In genomic region chr11:34576331-34576730, GRCh38 we compare ENCODE assay signal across 23 cellular contexts. TPM values are rescaled to one million over a fixed set of nuclear protein-coding genes. Genes with fewer than 3 reads are reported as not detected.
DNase-seq lines count a peak whose midpoint lies in the region; ATAC-seq and TF ChIP-seq lines count a peak whose summit lies in the region.
"Had no signal": no experiment of that assay in that cellular context is flagged by ENCODE, and none has a peak within 500 bp of the region (broad histone marks: within the 10 kb centered on the region; RNA-seq: fewer than 3 reads in every experiment).

No MANE protein-coding gene starts in this region.

- H3K23ac ChIP-seq in IMR-90 (ENCODE audit: low read depth, low read length), result no peak overlapping the region

- dilution Hi-C loops in IMR-90 (cut with HindIII; ENCODE audit: low sequenced_read_pairs, unreplicated experiment), result no loop called here

- H3K27ac ChIP-seq in IMR-90 (ENCODE audit: insufficient read depth, low read length) (no peak overlapping the region), esophagus muscularis mucosa (replicated peaks in 1 of 4) (no peak overlapping the region)
- H3K27ac ChIP-seq: A549; BLaER1 treated with 17β-estradiol and CSF1 and Interleukin-3, amounts not matched to agents 10 nM and 100 nM had no signal

- ATAC-seq in IMR-90 (ENCODE audit: low read depth), result no peak
- no peak for ATAC-seq in HG03521 (IDR thresholded peaks at IDR 0.05; ENCODE audit: unreplicated experiment)
- ATAC-seq: A549, GM12878, GM23338, HCT116 had no signal

- in situ Hi-C loops in IMR-90 (cut with MboI; ENCODE audit: low sequenced_read_pairs), result loop anchor here (25.0 kb wide), 1 partner anchor 586 kb away; no protein-coding TSS in a partner anchor

- BruUV-seq in IMR-90 (replicated peaks; lab: Mats Ljungman, UMichigan), result no TSS peak

- H3K4me3 ChIP-seq in IMR-90 (ENCODE audit: insufficient read depth, low read depth, low read length) (no peak overlapping the region), esophagus muscularis mucosa (no peak overlapping the region)
- H3K4me3 ChIP-seq: A549; BLaER1 treated with 17β-estradiol and CSF1 and Interleukin-3, amounts not matched to agents 10 nM and 100 nM; GM12878; GM23338 had no signal

- H3K4ac ChIP-seq in IMR-90 (ENCODE audit: low read depth, low read length), result no peak overlapping the region

- POLR2A ChIA-PET in IMR-90 (lab: Charles Lee; ENCODE audit: unreplicated experiment), result no interaction called here

- CTCF ChIA-PET in IMR-90 (lab: Yijun Ruan, JAX), result interaction anchor here (0.9 kb wide), 1 partner anchor 10 kb away, joined by 3 read pairs; no protein-coding TSS in a partner anchor

- TF ChIP-seq EP300 in esophagus muscularis mucosa (IDR thresholded peaks at IDR 0.05), result no peak

- H3K9ac ChIP-seq in IMR-90 (ENCODE audit: low read depth, low read length), result no peak overlapping the region
- H3K9ac ChIP-seq: BLaER1 treated with 17β-estradiol and CSF1 and Interleukin-3, amounts not matched to agents 10 nM and 100 nM had no signal

- no peak overlapping the region for H3K4me2 ChIP-seq in IMR-90 (ENCODE audit: low read depth, low read length)
- H3K4me2 ChIP-seq: A549; BLaER1 treated with 17β-estradiol and CSF1 and Interleukin-3, amounts not matched to agents 10 nM and 100 nM; GM23338 had no signal

- H2BK15ac ChIP-seq in IMR-90 (ENCODE audit: low read depth, low read length), result no peak overlapping the region

- no peak overlapping the region for H2BK20ac ChIP-seq in IMR-90 (ENCODE audit: low read depth, low read length)

- H3K79me1 ChIP-seq in IMR-90 (ENCODE audit: low read depth in 1 of 2, low read length in 2 of 2), result no peaks in the 10 kb centered on the region

- no peak overlapping the region for H4K91ac ChIP-seq in IMR-90 (ENCODE audit: insufficient read depth, low read depth, low read length)

- no peak overlapping the region for H2AK5ac ChIP-seq in IMR-90 (ENCODE audit: low read depth, low read length)

- TF ChIP-seq POLR2A in IMR-90 (IDR thresholded peaks at IDR 0.05; ENCODE audit: low read depth, low read length) (no peak), esophagus muscularis mucosa (IDR thresholded peaks at IDR 0.05; ENCODE audit: low read depth) (no peak)

- no peak overlapping the region for H2BK5ac ChIP-seq in IMR-90 (ENCODE audit: low read depth, low read length, poor library complexity, severe bottlenecking)

- no peak for TF ChIP-seq RAD21 in IMR-90 (IDR thresholded peaks at IDR 0.05; ENCODE audit: low read length)

- H4K8ac ChIP-seq in IMR-90 (ENCODE audit: low read depth in 2 of 2, low read length in 2 of 2), result no peak overlapping the region

- intact Hi-C loops in IMR-90 (cut with micrococcal nuclease), result no loop called here
- intact Hi-C loops in esophagus muscularis mucosa (cut with DNase I), result no loop called here

- no CpG with 5 or more reads among the region's 3 CpGs for WGBS in IMR-90 (ENCODE audit: extremely low coverage in 2 of 2, insufficient read length in 1 of 2), 2 experiments
- WGBS in esophagus muscularis mucosa, result 86% methylated on average over 3 of the region's 3 CpGs

- H3K9me3 ChIP-seq in IMR-90 (ENCODE audit: control insufficient read depth, insufficient read depth, low read length), result no peaks in the 10 kb centered on the region
- H3K9me3 ChIP-seq in esophagus muscularis mucosa, result no peaks in the 10 kb centered on the region
- H3K9me3 ChIP-seq: A549; BE2C; BLaER1 treated with 17β-estradiol and CSF1 and Interleukin-3, amounts not matched to agents 10 nM and 100 nM had no signal

- no peaks in the 10 kb centered on the region for H3K4me1 ChIP-seq in IMR-90 (ENCODE audit: control insufficient read depth, insufficient read depth, low read length)
- no peaks in the 10 kb centered on the region for H3K4me1 ChIP-seq in esophagus muscularis mucosa
- H3K4me1 ChIP-seq: A549; BE2C; BLaER1 treated with 17β-estradiol and CSF1 and Interleukin-3, amounts not matched to agents 10 nM and 100 nM had no signal

- no peaks in the 10 kb centered on the region for H3K9me1 ChIP-seq in IMR-90 (ENCODE audit: insufficient read depth, low read length)

- peaks cover 45% of the 10 kb centered on the region for H3K27me3 ChIP-seq in IMR-90 (ENCODE audit: control insufficient read depth, insufficient read depth, low read length)
- H3K27me3 ChIP-seq in esophagus muscularis mucosa, result peaks cover 0 to 31% (median 0%) of the 10 kb centered on the region in 4 donors
- H3K27me3 ChIP-seq: BLaER1 treated with 17β-estradiol and CSF1 and Interleukin-3, amounts not matched to agents 10 nM and 100 nM had no signal

- no peak overlapping the region for H3K14ac ChIP-seq in IMR-90 (replicated peaks; ENCODE audit: low read depth, low read length)

- H2AFZ ChIP-seq in IMR-90 (replicated peaks; ENCODE audit: low read length, poor library complexity), result no peak overlapping the region
- H2AFZ ChIP-seq: GM23338 had no signal

- no peak overlapping the region for H2AK9ac ChIP-seq in IMR-90 (replicated peaks; ENCODE audit: low read depth, low read length, poor library complexity)

- H4K5ac ChIP-seq in IMR-90 (ENCODE audit: low read depth, low read length), result no peak overlapping the region

- H3K18ac ChIP-seq in IMR-90 (ENCODE audit: low read depth, low read length), result no peak overlapping the region

- TF ChIP-seq CTCF in IMR-90 (conservative IDR thresholded peaks at IDR 0.05; ENCODE audit: low read depth, low read length) (no peak), esophagus muscularis mucosa (IDR thresholded peaks at IDR 0.05) (no peak)

- no peaks in the 10 kb centered on the region for H4K20me1 ChIP-seq in IMR-90 (ENCODE audit: insufficient read depth, low read length)
- H4K20me1 ChIP-seq: BLaER1 treated with 17β-estradiol and CSF1 and Interleukin-3, amounts not matched to agents 10 nM and 100 nM had no signal

- no peaks in the 10 kb centered on the region for H3K36me3 ChIP-seq in IMR-90 (ENCODE audit: control insufficient read depth, insufficient read depth, low read length)
- H3K36me3 ChIP-seq in esophagus muscularis mucosa, result no peaks in the 10 kb centered on the region
- H3K36me3 ChIP-seq: BE2C; BLaER1 treated with 17β-estradiol and CSF1 and Interleukin-3, amounts not matched to agents 10 nM and 100 nM had no signal

- H3K56ac ChIP-seq in IMR-90 (ENCODE audit: extremely low read depth, insufficient read depth, low read length), result no peak overlapping the region

- DNase-seq in IMR-90 (peak; percentile 11), amniotic epithelial cell (ENCODE audit: low read depth) (peak; percentile 43), esophagus muscularis mucosa (ENCODE audit: extremely low spot score) (peak; percentile 14), cerebellar cortex (ENCODE audit: low spot score) (no peak)
- no peak for DNase-seq in activated T-cell treated with anti-CD3 and anti-CD28 coated beads, Interleukin-2, amount 50 U/mL, for 1 hour
- DNase-seq: 8988T; ACHN; AML-193; BE2C; CD4-positive, alpha-beta T cell; CD8-positive, alpha-beta memory T cell; DMS 273 treated with DMSO at 0.1 percent for 48 hours; DMS79; EL; GDM1; H9 had no signal

- no peak overlapping the region for H2BK120ac ChIP-seq in IMR-90 (ENCODE audit: low read depth, low read length)

TF ChIP-seq in IMR-90, 13 proteins besides CTCF, POLR2A, EP300 and RAD21:
- TF ChIP-seq MXI1 (IDR thresholded peaks at IDR 0.05; ENCODE audit: borderline replicate concordance, low read depth, low read length) (no peak), RFX5 (IDR thresholded peaks at IDR 0.05; ENCODE audit: low read depth, low read length) (no peak), CEBPB (IDR thresholded peaks at IDR 0.05; ENCODE audit: low read depth, low read length) (no peak), ELK1 (IDR thresholded peaks at IDR 0.05; ENCODE audit: borderline replicate concordance, low read depth, low read length) (no peak), USF2 (IDR thresholded peaks at IDR 0.05; ENCODE audit: low read depth, low read length) (no peak), MAFK (IDR thresholded peaks at IDR 0.05; ENCODE audit: low read depth, low read length) (no peak), NFE2L2 (IDR thresholded peaks at IDR 0.05; ENCODE audit: low read depth, low read length) (no peak), CHD1 (IDR thresholded peaks at IDR 0.05; ENCODE audit: low read depth, low read length) (no peak), FOS (IDR thresholded peaks at IDR 0.05; ENCODE audit: low read depth, low read length) (no peak), SMC3 (IDR thresholded peaks at IDR 0.05; ENCODE audit: low read depth, low read length) (no peak), RCOR1 (IDR thresholded peaks at IDR 0.05; ENCODE audit: insufficient replicate concordance, low read length) (no peak), MAZ (IDR thresholded peaks at IDR 0.05; ENCODE audit: borderline replicate concordance, low read depth, low read length) (no peak), BHLHE40 (IDR thresholded peaks at IDR 0.05; ENCODE audit: low read depth, low read length) (no peak)

RNA-seq across cellular contexts. Expression of gene EHF, which starts 44.6 kb away (rescaled TPM):
- total RNA-seq in IMR-90 (2012; rRNA removed), result under 0.01 TPM in 1 of 2 replicates, not detected in the other
- polyA plus RNA-seq in IMR-90 (2012; rRNA removed), result not detected in 2 replicates
- polyA plus RNA-seq in IMR-90 (2012; cell fraction: cytosol; rRNA removed), result not detected in 2 replicates
- polyA plus RNA-seq in IMR-90 (2012; cell fraction: nucleus; rRNA removed; ENCODE audit: low replicate concordance), result not detected in 2 replicates
- under 1 TPM in 2 of 4 donors, not detected in 2; 0.42 to 0.52 TPM for total RNA-seq in esophagus muscularis mucosa
- total RNA-seq: CD4-positive, alpha-beta T cell; GM23338; H4; H9 had no signal
- polyA plus RNA-seq: CD8-positive, alpha-beta memory T cell; GM23338 had no signal

Comparison
In these comparisons a context has a peak if more than half of its experiments do, and no peak if none do; other contexts are left out.
1. DNase-seq: peak in IMR-90 (single experiment), amniotic epithelial cell (single experiment) and esophagus muscularis mucosa (single experiment); none in activated T-cell treated with anti-CD3 and anti-CD28 coated beads, Interleukin-2, amount 50 U/mL, for 1 hour (single experiment) and cerebellar cortex (single experiment).